8 cellular contexts compared by ENCODE assay signal in genomic region chr5:65926276-65926761, GRCh38. TPM values are rescaled to one million over a fixed set of nuclear protein-coding genes. Genes with fewer than 3 reads are reported as not detected.
A peak's percentile ranks its signal among the peaks of the same experiment; 100 is the strongest.
DNase-seq lines count a peak whose midpoint lies in the region; ATAC-seq and TF ChIP-seq lines count a peak whose summit lies in the region.

Gene ERBIN, plus strand, starts transcription at chr5:65926575. Its CDS starts 66,144 bp downstream, at chr5:65992719.

- H3K36me3 Mint-ChIP-seq in Calu3 (ENCODE audit: insufficient read depth, unreplicated experiment) = peaks cover 64% of the 10 kb centered on the region

- peak within 1 kb of the TSS; percentile 96 for H3K18ac ChIP-seq in trophoblast cell (ENCODE audit: low read length)

- peak within 1 kb of the TSS; percentile 99 for H3K9ac ChIP-seq in HUES6 (ENCODE audit: low read length)
- H3K9ac ChIP-seq in trophoblast cell (ENCODE audit: low read length) = peak within 1 kb of the TSS; percentile 87

- no peak for TF ChIP-seq CTCF in Calu3 (IDR thresholded peaks at IDR 0.05; ENCODE audit: unreplicated experiment)
- TF ChIP-seq CTCF in tibial artery (IDR thresholded peaks at IDR 0.05) = no peak

- peak within 1 kb of the TSS; percentile 98 for H4K91ac ChIP-seq in trophoblast cell (ENCODE audit: low read depth, low read length)

- H3K36me3 ChIP-seq in HUES6 (ENCODE audit: control insufficient read depth, insufficient read depth, low read length) (0 out of 2 replicates have a peak, but pooled peaks cover 4% of the 10 kb centered on the region), trophoblast cell (ENCODE audit: control insufficient read depth in 1 of 2, insufficient read depth in 2 of 2, low read length in 2 of 2) (peaks cover 0 to 2% of the 10 kb centered on the region in 2 experiments), tibial artery (no peaks in the 10 kb centered on the region)

- H3K4me1 ChIP-seq in HUES6 (ENCODE audit: control insufficient read depth, insufficient read depth, low read length) = peaks cover 8% of the 10 kb centered on the region; the same call in 1 of the 2 replicates
- H3K4me1 ChIP-seq in trophoblast cell (ENCODE audit: control insufficient read depth in 1 of 2, insufficient read depth in 2 of 2, low read length in 2 of 2) = peaks cover 0 to 2% of the 10 kb centered on the region in 2 experiments
- H3K4me1 ChIP-seq in tibial artery = peaks cover 0 to 17% (median 4%) of the 10 kb centered on the region in 4 donors

- no peaks in the 10 kb centered on the region for H3K9me3 ChIP-seq in HUES6 (ENCODE audit: control insufficient read depth, insufficient read depth, low read depth, low read length)
- no peaks in the 10 kb centered on the region for H3K9me3 ChIP-seq in trophoblast cell (ENCODE audit: insufficient read depth, low read depth, low read length)
- H3K9me3 ChIP-seq in tibial artery = no peaks in the 10 kb centered on the region

- H3K79me2 ChIP-seq in trophoblast cell (ENCODE audit: control insufficient read depth, insufficient read depth, low read length, poor library complexity) = peaks cover 19% of the 10 kb centered on the region

- intact Hi-C loops in Calu3 (cut with micrococcal nuclease; ENCODE audit: unreplicated experiment) = loop anchor here (2.0 to 10.0 kb wide), 3 partner anchors 116 to 218 kb away; partner anchors contain the start of gene SREK1
- intact Hi-C loops in Right ventricle myocardium inferior (cut with DNase I) = loop anchor here (10.0 kb wide), 1 partner anchor 88 kb away; no protein-coding TSS in a partner anchor
- intact Hi-C loops in tibial artery (cut with DNase I; ENCODE audit: low total_unique reads) = loop anchor here (2.0 to 10.0 kb wide), 3 partner anchors 202 to 302 kb away; partner anchors contain the start of genes NLN, SGTB, SHLD3 and SREK1

- H3K4me3 ChIP-seq in HUES6 (ENCODE audit: low read depth, low read length) = peak within 1 kb of the TSS; percentile 92
- peak within 1 kb of the TSS; percentile 89 for H3K4me3 ChIP-seq in trophoblast cell (ENCODE audit: low read depth, low read length)
- peak within 1 kb of the TSS; percentile 96 to 97 for H3K4me3 ChIP-seq in tibial artery

- peak within 1 kb of the TSS; percentile 94 for H3K4me3 Mint-ChIP-seq in Calu3 (ENCODE audit: low read depth, unreplicated experiment)

- H2BK12ac ChIP-seq in trophoblast cell (ENCODE audit: low read length) = peak within 1 kb of the TSS; percentile 71

- H2AK5ac ChIP-seq in trophoblast cell (ENCODE audit: low read length) = peak within 1 kb of the TSS; percentile 72

- peak within 1 kb of the TSS; percentile 83 for H3K4ac ChIP-seq in trophoblast cell (ENCODE audit: low read depth, low read length)

- BruUV-seq in Calu3 (replicated peaks; lab: Mats Ljungman, UMichigan) = no TSS peak

- H3K4me2 ChIP-seq in trophoblast cell (ENCODE audit: low read length) = peak within 1 kb of the TSS; percentile 85

- no CpG with 5 or more reads among the region's 44 CpGs for WGBS in trophoblast cell (ENCODE audit: extremely low coverage, insufficient coverage, insufficient read length)

- H4K12ac ChIP-seq in trophoblast cell (ENCODE audit: low read depth, low read length) = peak within 1 kb of the TSS; percentile 89

- H3K79me1 ChIP-seq in trophoblast cell (ENCODE audit: low read length) = peaks cover 22% of the 10 kb centered on the region

- H3K27ac ChIP-seq in HUES6 (ENCODE audit: low read depth, low read length) = peak within 1 kb of the TSS; percentile 94
- H3K27ac ChIP-seq in trophoblast cell (ENCODE audit: low read depth, low read length) = peak within 1 kb of the TSS; percentile 99
- peak within 1 kb of the TSS; percentile 100 for H3K27ac ChIP-seq in tibial artery

- ATAC-seq in GM21423 (IDR thresholded peaks at IDR 0.05; ENCODE audit: unreplicated experiment) (peak; percentile 17), Right ventricle myocardium inferior (peak; percentile 72)

- DNase-seq in Calu3 (peak; percentile 86), SW480 (ENCODE audit: low spot score) (peak; percentile 77), Right ventricle myocardium inferior (ENCODE audit: missing footprints) (peak; percentile 92), trophoblast cell (peak; percentile 45 to 79), tibial artery (peak; percentile 84 to 89)
- peak; percentile 27 for DNase-seq in activated naive CD8-positive, alpha-beta T cell treated with anti-CD3 and anti-CD28 coated beads, Interleukin-2, amount 50 U/mL, for 16 hours (ENCODE audit: low read depth, low spot score)

- H3K14ac ChIP-seq in trophoblast cell (ENCODE audit: low read length) = peak within 1 kb of the TSS; percentile 96

- peak within 1 kb of the TSS; percentile 84 for H2BK120ac ChIP-seq in trophoblast cell (ENCODE audit: insufficient read depth, low read length, poor library complexity)

- peak within 1 kb of the TSS; percentile 93 for H3K27ac Mint-ChIP-seq in Calu3 (ENCODE audit: unreplicated experiment)

- peak within 1 kb of the TSS; percentile 92 for H2BK5ac ChIP-seq in trophoblast cell (ENCODE audit: low read depth, low read length, poor library complexity)

- no peaks in the 10 kb centered on the region for H3K9me3 Mint-ChIP-seq in Calu3 (ENCODE audit: low read depth, unreplicated experiment)

- H3K4me1 Mint-ChIP-seq in Calu3 (ENCODE audit: low read depth, unreplicated experiment) = peaks cover 50% of the 10 kb centered on the region

- peak within 1 kb of the TSS; percentile 64 for H2AFZ ChIP-seq in trophoblast cell (ENCODE audit: insufficient read depth, low read length, poor library complexity)

- H3K27me3 Mint-ChIP-seq in Calu3 (ENCODE audit: unreplicated experiment) = no peaks in the 10 kb centered on the region

- H3K27me3 ChIP-seq in HUES6 (ENCODE audit: control insufficient read depth, insufficient read depth, low read length) (peaks cover 23% of the 10 kb centered on the region), trophoblast cell (ENCODE audit: insufficient read depth, low read length) (no peaks in the 10 kb centered on the region), tibial artery (no peaks in the 10 kb centered on the region)

- H4K8ac ChIP-seq in trophoblast cell (ENCODE audit: low read depth, low read length) = peak within 1 kb of the TSS; percentile 84

- CTCF ChIA-PET in Calu3 (lab: Charles Lee) = interaction anchor here (0.7 to 1.1 kb wide), 4 partner anchors 38 to 115 kb away, joined by 3 to 4 read pairs (median 4); no protein-coding TSS in a partner anchor

- H3K23ac ChIP-seq in trophoblast cell (ENCODE audit: low read length) = no peak within 1 kb of the TSS

RNA-seq across cellular contexts. Expression of gene ERBIN, which starts in this region (rescaled TPM):
- total RNA-seq in Calu3 (2022) = 81.4 and 98.4 TPM in 2 replicates
- 30.5 TPM for total RNA-seq in Right ventricle myocardium inferior
- polyA plus RNA-seq in trophoblast cell (2013) = 71.3 and 77.6 TPM in 2 replicates

Comparison
In these comparisons a context has a peak if more than half of its experiments do, and no peak if none do; other contexts are left out.
1. Peak in every context shown above with its lines: DNase-seq, ATAC-seq, H3K4me3 ChIP-seq and H3K27ac ChIP-seq.
2. DNase-seq: peak in every context shown above with its lines; median percentile 92 in Right ventricle myocardium inferior; 86 in tibial artery; 86 in Calu3; 77 in SW480; 62 in trophoblast cell; 27 in activated naive CD8-positive, alpha-beta T cell treated with anti-CD3 and anti-CD28 coated beads, Interleukin-2, amount 50 U/mL, for 16 hours.